Comparison of ENCODE assay signal across 23 cellular contexts in the genomic region with DNA sequence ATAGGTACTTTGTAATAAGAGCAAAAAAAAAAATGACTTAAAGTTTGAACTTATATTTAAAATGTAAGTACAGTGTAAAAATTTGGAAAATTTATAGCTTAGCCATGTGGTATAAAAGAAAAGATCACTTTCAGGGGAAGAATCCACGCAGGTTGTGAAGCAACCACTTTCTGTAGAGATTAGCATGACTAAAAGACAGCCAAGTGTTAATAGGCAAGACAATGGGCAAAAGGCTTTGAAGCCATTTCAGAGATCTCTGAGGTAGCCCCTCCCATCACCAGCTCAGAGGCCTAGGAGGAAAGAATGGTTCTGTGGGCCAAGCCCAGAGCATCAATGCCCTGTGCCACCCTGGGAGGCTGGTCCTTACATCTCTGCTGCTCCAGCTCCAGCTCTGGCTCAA.
A peak's percentile ranks its signal among the peaks of the same experiment; 100 is the strongest.
DNase-seq lines count a peak whose midpoint lies in the region; ATAC-seq, FAIRE-seq and TF ChIP-seq lines count a peak whose summit lies in the region.
"Had no signal": no experiment of that assay in that cellular context is flagged by ENCODE, and none has a peak within 500 bp of the region (broad histone marks: within the 10 kb centered on the region; RNA-seq: fewer than 3 reads in every experiment).

No MANE protein-coding gene starts in this region.

- TF ChIP-seq POLR2A in H1 (IDR thresholded peaks at IDR 0.05; ENCODE audit: control extremely low read depth in 1 of 2, low read depth in 2 of 2, low read length in 2 of 2): no peak

- no peak overlapping the region for H3K27ac Mint-ChIP-seq in H9
- H3K27ac Mint-ChIP-seq: CD14-positive monocyte; CD4-positive, alpha-beta T cell; CD8-positive, alpha-beta memory T cell had no signal

- DNase-seq in H9 (peak; percentile 25), H1 (ENCODE audit: low read depth in 1 of 2, low spot score in 2 of 2) (no peak), iPS DF 19.7 (ENCODE audit: low read depth, low spot score) (peak; percentile 5), NCI-H2029 (lab: John Stamatoyannopoulos, UW) (no peak), left lobe of liver (ENCODE audit: low spot score) (no peak)
- DNase-seq: 8988T; ACHN; AML-193; BE2C; CD4-positive, alpha-beta T cell; CD8-positive, alpha-beta memory T cell; DMS 273 treated with DMSO at 0.1 percent for 48 hours; DMS79; EL; GDM1 had no signal

- H2AK5ac ChIP-seq in H9 (ENCODE audit: insufficient read length, low read length) (no peak overlapping the region), H1 (ENCODE audit: low read depth, low read length) (no peak overlapping the region)

- no peak for ATAC-seq in left lobe of liver
- ATAC-seq in GM21423 (IDR thresholded peaks at IDR 0.05; ENCODE audit: unreplicated experiment): no peak
- ATAC-seq: A549 had no signal

- H3K4me3 Mint-ChIP-seq in H9: no peak overlapping the region
- H3K4me3 Mint-ChIP-seq: CD14-positive monocyte; CD4-positive, alpha-beta T cell; CD8-positive, alpha-beta memory T cell had no signal

- H3K9me3 ChIP-seq in H9 (ENCODE audit: control insufficient read depth, low read depth, low read length) (no peaks in the 10 kb centered on the region), H1 (ENCODE audit: insufficient read depth in 2 of 2, low read depth in 1 of 2, low read length in 1 of 2) (peaks cover 7 to 12% of the 10 kb centered on the region in 2 experiments; a peak in 2 of 4 replicates)
- H3K9me3 ChIP-seq: A549; BE2C; BLaER1 treated with 17β-estradiol and CSF1 and Interleukin-3, amounts not matched to agents 10 nM and 100 nM; HAP-1 had no signal

- no peak for TF ChIP-seq CTCF in H9 (conservative IDR thresholded peaks at IDR 0.05)
- no peak for TF ChIP-seq CTCF in H1 (IDR thresholded peaks at IDR 0.05; ENCODE audit: control extremely low read depth in 1 of 3, insufficient read depth in 1 of 3, low read depth in 1 of 3, low read length in 3 of 3)

- H3K27me3 ChIP-seq in H9 (ENCODE audit: insufficient read depth, low read length) (no peaks in the 10 kb centered on the region), H1 (replicated peaks in 1 of 4; ENCODE audit: control insufficient read depth in 3 of 4, extremely low read depth in 1 of 4, insufficient read depth in 3 of 4, low read length in 3 of 4) (no peaks in the 10 kb centered on the region)
- H3K27me3 ChIP-seq: BE2C; BLaER1 treated with 17β-estradiol and CSF1 and Interleukin-3, amounts not matched to agents 10 nM and 100 nM had no signal

- H2BK20ac ChIP-seq in H9 (ENCODE audit: low read depth, low read length, poor library complexity, severe bottlenecking): no peak overlapping the region
- H2BK20ac ChIP-seq in H1 (ENCODE audit: low read length): no peak overlapping the region

- no peaks in the 10 kb centered on the region for H4K20me1 ChIP-seq in H9 (ENCODE audit: control insufficient read depth, insufficient read depth, insufficient read length)
- no peaks in the 10 kb centered on the region for H4K20me1 ChIP-seq in H1 (replicated peaks in 1 of 2; ENCODE audit: control insufficient read depth in 1 of 2, insufficient read depth in 2 of 2, low read length in 2 of 2)
- H4K20me1 ChIP-seq: BLaER1 treated with 17β-estradiol and CSF1 and Interleukin-3, amounts not matched to agents 10 nM and 100 nM had no signal

- no peak for TF ChIP-seq RAD21 in H1 (IDR thresholded peaks at IDR 0.05 in 1 of 2, conservative IDR thresholded peaks at IDR 0.05 in 1 of 2; ENCODE audit: low read depth in 2 of 2, low read length in 2 of 2)

- H3K27me3 Mint-ChIP-seq in H9 (ENCODE audit: low read depth): no peaks in the 10 kb centered on the region
- H3K27me3 Mint-ChIP-seq: CD4-positive, alpha-beta T cell; CD8-positive, alpha-beta memory T cell had no signal

- H3K4me2 ChIP-seq in H9 (ENCODE audit: insufficient read depth, insufficient read length, low read length): no peak overlapping the region
- no peak overlapping the region for H3K4me2 ChIP-seq in H1 (ENCODE audit: insufficient read depth in 1 of 2, low read depth in 2 of 2, low read length in 2 of 2)
- H3K4me2 ChIP-seq: A549; BLaER1 treated with 17β-estradiol and CSF1 and Interleukin-3, amounts not matched to agents 10 nM and 100 nM had no signal

- CTCF ChIA-PET in H1 (lab: Charles Lee; ENCODE audit: partially characterized antibody): interaction anchor here (0.9 kb wide), 1 partner anchor 17 kb away, joined by 3 read pairs; no protein-coding TSS in a partner anchor

- H3K79me2 ChIP-seq in H9 (ENCODE audit: insufficient read depth, low read length) (no peaks in the 10 kb centered on the region), H1 (ENCODE audit: control insufficient read depth in 1 of 2, insufficient read depth in 2 of 2, low read length in 2 of 2) (no peaks in the 10 kb centered on the region)

- no peak overlapping the region for H3K23ac ChIP-seq in H9 (ENCODE audit: insufficient read length, low read depth, low read length)
- no peak overlapping the region for H3K23ac ChIP-seq in H1 (ENCODE audit: insufficient read length)

- H3K9me3 Mint-ChIP-seq in H9: peaks cover 9 to 12% of the 10 kb centered on the region in 2 experiments; a peak in 4 of 5 replicates

- H2BK5ac ChIP-seq in H9 (ENCODE audit: insufficient read length, low read length): no peak overlapping the region
- no peak overlapping the region for H2BK5ac ChIP-seq in H1 (ENCODE audit: low read depth, low read length)

- no peak overlapping the region for H3K14ac ChIP-seq in H9 (ENCODE audit: insufficient read depth, low read length)
- no peak overlapping the region for H3K14ac ChIP-seq in H1 (ENCODE audit: insufficient read length)

- H3K36me3 ChIP-seq in H1 (ENCODE audit: control insufficient read depth in 2 of 4, insufficient read depth in 4 of 4, low read length in 3 of 4): no peaks in the 10 kb centered on the region
- H3K36me3 ChIP-seq: BE2C; BLaER1 treated with 17β-estradiol and CSF1 and Interleukin-3, amounts not matched to agents 10 nM and 100 nM; HAP-1 had no signal

- H2AFZ ChIP-seq in H9 (ENCODE audit: low read length) (no peak overlapping the region), H1 (ENCODE audit: low read length) (no peak overlapping the region)

- WGBS in H9 (ENCODE audit: extremely low coverage, insufficient read length, low lambda C conversion rate): no CpG with 5 or more reads among the region's 1 CpG
- WGBS in H1 (ENCODE audit: extremely low coverage in 1 of 2, insufficient coverage in 1 of 2, insufficient read length in 1 of 2, insufficient replicate concordance in 2 of 2, low coverage in 1 of 2, low lambda C conversion rate in 2 of 2, missing lambda C conversion rate in 1 of 2), 2 experiments: 85% methylated on average over 1 of the region's 1 CpG; no CpG with 5 or more reads in 1 of the 2 experiments

- POLR2A ChIA-PET in H1 (lab: Charles Lee; ENCODE audit: partially characterized antibody): no interaction called here

- no peaks in the 10 kb centered on the region for H3K23me2 ChIP-seq in H9 (ENCODE audit: insufficient read length, low read depth, low read length, poor library complexity, severe bottlenecking)
- no peaks in the 10 kb centered on the region for H3K23me2 ChIP-seq in H1 (ENCODE audit: low read depth, low read length)

- H3K56ac ChIP-seq in H9 (ENCODE audit: insufficient read length, low read depth, low read length): no peak overlapping the region
- H3K56ac ChIP-seq in H1 (replicated peaks; ENCODE audit: insufficient read length, low read depth, low read length): no peak overlapping the region

- H3K4ac ChIP-seq in H9 (ENCODE audit: low read depth, low read length) (no peak overlapping the region), H1 (replicated peaks; ENCODE audit: insufficient read length, low read depth, low read length) (no peak overlapping the region)

- H2BK15ac ChIP-seq in H9 (ENCODE audit: low read depth, low read length) (no peak overlapping the region), H1 (ENCODE audit: low read length) (no peak overlapping the region)

- H3T11ph ChIP-seq in H9 (ENCODE audit: low read length): no peak overlapping the region

- H3K4me1 ChIP-seq in H9 (ENCODE audit: insufficient read depth, low read length) (no peaks in the 10 kb centered on the region), H1 (replicated peaks in 1 of 4; ENCODE audit: control insufficient read depth in 3 of 4, insufficient read depth in 4 of 4, low read length in 3 of 4) (no peaks in the 10 kb centered on the region)
- H3K4me1 ChIP-seq: A549, HAP-1 had no signal

- no peak overlapping the region for H3K4me3 ChIP-seq in H1 (ENCODE audit: extremely low read depth in 1 of 4, insufficient read depth in 2 of 4, low read depth in 3 of 4, low read length in 4 of 4)
- H3K4me3 ChIP-seq: A549; BLaER1 treated with 17β-estradiol and CSF1 and Interleukin-3, amounts not matched to agents 10 nM and 100 nM; HAP-1 had no signal

- no peak overlapping the region for H3K18ac ChIP-seq in H9 (ENCODE audit: insufficient read length, low read depth, low read length)
- no peak overlapping the region for H3K18ac ChIP-seq in H1 (ENCODE audit: extremely low read depth, low read length)

- no peak overlapping the region for H4K5ac ChIP-seq in H9 (ENCODE audit: insufficient read length, low read depth, low read length)
- H4K5ac ChIP-seq in H1 (ENCODE audit: insufficient read length, low read depth, low read length): no peak overlapping the region

- no peak overlapping the region for H4K8ac ChIP-seq in H9 (replicated peaks; ENCODE audit: insufficient read length, low read depth, low read length)
- H4K8ac ChIP-seq in H1 (ENCODE audit: extremely low read depth, insufficient read depth, low read length): no peak overlapping the region

- no peaks in the 10 kb centered on the region for H3K4me1 Mint-ChIP-seq in H9
- H3K4me1 Mint-ChIP-seq: CD14-positive monocyte; CD8-positive, alpha-beta memory T cell had no signal

- H4K91ac ChIP-seq in H9 (ENCODE audit: insufficient read length, low read depth, low read length): no peak overlapping the region
- H4K91ac ChIP-seq in H1 (replicated peaks; ENCODE audit: insufficient read length, low read length): no peak overlapping the region

- H3K79me1 ChIP-seq in H9 (ENCODE audit: insufficient read depth, low read depth, low read length, poor library complexity, severe bottlenecking): no peaks in the 10 kb centered on the region
- no peaks in the 10 kb centered on the region for H3K79me1 ChIP-seq in H1 (ENCODE audit: low read depth, low read length)

- TF ChIP-seq EP300 in H1 (IDR thresholded peaks at IDR 0.05; ENCODE audit: borderline replicate concordance in 1 of 2, low read depth in 2 of 2, low read length in 2 of 2): no peak

- FAIRE-seq in H1 (lab: Jason Lieb, UNC): no peak
- FAIRE-seq: A549, D721Med, GM12891, GM18507 had no signal

- H3K36me3 Mint-ChIP-seq in H9 (ENCODE audit: insufficient read depth in 1 of 3, low read depth in 3 of 3): peaks cover 3 to 6% (median 6%) of the 10 kb centered on the region in 3 experiments; a peak in 5 of 7 replicates
- H3K36me3 Mint-ChIP-seq: CD14-positive monocyte; CD8-positive, alpha-beta memory T cell had no signal

- H3K27ac ChIP-seq in H9 (ENCODE audit: insufficient read length, low read depth, low read length) (no peak overlapping the region), H1 (ENCODE audit: low read depth, low read length) (no peak overlapping the region)
- H3K27ac ChIP-seq: A549; BLaER1 treated with 17β-estradiol and CSF1 and Interleukin-3, amounts not matched to agents 10 nM and 100 nM had no signal

- H2BK12ac ChIP-seq in H9 (ENCODE audit: insufficient read length, low read depth, low read length) (no peak overlapping the region), H1 (ENCODE audit: low read depth, low read length) (no peak overlapping the region)

- no peak overlapping the region for H3K9ac ChIP-seq in H9 (ENCODE audit: extremely low read depth, insufficient read length, low read length)
- no peak overlapping the region for H3K9ac ChIP-seq in H1 (replicated peaks in 1 of 4; ENCODE audit: extremely low read depth in 1 of 4, low read depth in 3 of 4, low read length in 3 of 4)
- H3K9ac ChIP-seq: BLaER1 treated with 17β-estradiol and CSF1 and Interleukin-3, amounts not matched to agents 10 nM and 100 nM had no signal

- no peak overlapping the region for H2BK120ac ChIP-seq in H9 (ENCODE audit: low read depth, low read length, poor library complexity, severe bottlenecking)
- no peak overlapping the region for H2BK120ac ChIP-seq in H1 (replicated peaks; ENCODE audit: low read depth, low read length)

Comparison
In these comparisons a context has a peak if more than half of its experiments do, and no peak if none do; other contexts are left out.
1. DNase-seq: peak in H9 (single experiment) and iPS DF 19.7 (single experiment); none in H1 (0 of 2), NCI-H2029 (single experiment) and left lobe of liver (single experiment).